ENCODE assay signal across 21 cellular contexts in genomic region chr19:11248852-11249251, GRCh38. TPM values are rescaled to one million over a fixed set of nuclear protein-coding genes. Genes with fewer than 3 reads are reported as not detected.
"Had no signal": no experiment of that assay in that cellular context is flagged by ENCODE, and none has a peak within 500 bp of the region (broad histone marks: within the 10 kb centered on the region; RNA-seq: fewer than 3 reads in every experiment).

No MANE protein-coding gene starts in this region.

- H3K9me3 ChIP-seq: SK-N-SH had no signal

- DNase-seq: Karpas-422, KG1, MM.1S, NCI-H1092 treated with DMSO at 0.1 percent for 48 hours, NCI-H1436, NCI-H187, NCI-H2029, NCI-H2081 treated with DMSO at 0.1 percent for 48 hours, NCI-H2171, NCI-H226, NCI-H446, NCI-H510A, NCI-H524 treated with DMSO at 0.1 percent for 48 hours, NCI-H69, NCI-H774, RPMI8226, SHP77, SK-N-SH, SW 1271 had no signal

RNA-seq across cellular contexts. Expression of gene ANGPTL8, which starts 9.4 kb away (rescaled TPM):
- total RNA-seq: HT-29, SK-MEL-5 had no signal

RNA-seq across cellular contexts. Expression of gene TSPAN16, which starts 47.1 kb away (rescaled TPM):
- total RNA-seq: HT-29, SK-MEL-5 had no signal
